In genomic region chr10:102948786-102949185, GRCh38 we compare ENCODE assay signal across 9 cellular contexts.
"Had no signal": no experiment of that assay in that cellular context is flagged by ENCODE, and none has a peak within 500 bp of the region (broad histone marks: within the 10 kb centered on the region; RNA-seq: fewer than 3 reads in every experiment).

No MANE protein-coding gene starts in this region.

- DNase-seq: GM23248, GOT3, H7, KBM-7 had no signal

- H3K4me2 ChIP-seq: KMS-11 had no signal

- H3K27ac ChIP-seq: GM23248, HL-60, KMS-11 had no signal

- H3K4me3 ChIP-seq: GM23248, HAP-1 had no signal

- H3K4me1 ChIP-seq: HAP-1 had no signal

- H3K36me3 ChIP-seq: HAP-1 had no signal

- H2AFZ ChIP-seq: GM23248 had no signal

- H3K9me3 ChIP-seq: HAP-1 had no signal

- ATAC-seq: HCT116, HepG2 had no signal

- H3K9ac ChIP-seq: GM23248, KMS-11 had no signal
